24 cellular contexts compared by ENCODE assay signal in the genomic region with DNA sequence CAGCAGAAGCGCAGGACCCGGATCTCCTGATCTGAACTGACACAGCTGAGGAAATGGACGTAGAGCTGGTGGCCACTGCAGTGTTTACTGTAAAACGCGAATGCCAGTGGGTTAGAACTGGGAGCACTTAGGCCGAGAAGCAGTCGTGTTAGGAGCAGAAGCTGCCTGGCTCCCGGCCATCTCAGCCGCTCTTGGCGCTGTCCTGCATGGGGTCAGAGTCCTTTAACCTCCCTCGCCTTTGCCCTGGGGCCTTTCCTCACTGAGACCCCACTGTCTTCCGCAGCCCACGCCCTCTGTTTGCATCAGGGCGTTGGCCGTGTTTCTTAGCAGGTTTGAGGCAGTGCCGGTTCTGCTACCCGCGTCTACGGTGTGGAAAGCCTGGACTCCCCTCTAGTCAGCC.
"Had no signal": no experiment of that assay in that cellular context is flagged by ENCODE, and none has a peak within 500 bp of the region (broad histone marks: within the 10 kb centered on the region; RNA-seq: fewer than 3 reads in every experiment).

No MANE protein-coding gene starts in this region.

- H2AFZ ChIP-seq: hepatocyte had no signal

- H3K4me2 ChIP-seq: hepatocyte had no signal

- H3K9me3 ChIP-seq: gastrocnemius medialis, heart left ventricle, prostate gland, right atrium auricular region, sigmoid colon, stomach, tibial artery had no signal

- DNase-seq: effector CD8-positive, alpha-beta T cell; endodermal cell; foreskin fibroblast; gastrocnemius medialis; heart left ventricle; islet precursor cell; kidney glomerular epithelial cell; left colon; left ventricle myocardium superior; mesendoderm; naive thymus-derived CD8-positive, alpha-beta T cell; sigmoid colon; stimulated activated CD4-positive, alpha-beta T cell treated with anti-CD3 and anti-CD28 coated beads, Interleukin-2, amount 100 ng/mL, for 24 hours; stimulated activated CD4-positive, alpha-beta T cell treated with anti-CD3 and anti-CD28 coated beads, Interleukin-4, amount 100 ng/mL, for 24 hours; stimulated activated naive CD4-positive, alpha-beta T cell treated with Interleukin-2 at 50 U/mL for 16 hours; stomach; tibial artery had no signal

- H3K4me3 ChIP-seq: gastrocnemius medialis, heart left ventricle, hepatocyte, prostate gland, right atrium auricular region, sigmoid colon, stomach, tibial artery had no signal

- H3K36me3 ChIP-seq: prostate gland had no signal

- H3K27ac ChIP-seq: epithelial cell of prostate, gastrocnemius medialis, heart left ventricle, hepatocyte, prostate gland, right atrium auricular region, sigmoid colon, stomach, tibial artery had no signal

- ATAC-seq: esophagus mucosa; gastrocnemius medialis; left colon; left ventricle myocardium superior; naive thymus-derived CD8-positive, alpha-beta T cell; stimulated activated effector memory CD8-positive, alpha-beta T cell treated with anti-CD3 and anti-CD28 coated beads, Interleukin-12 subunit alpha, Interleukin-12 subunit beta, amount 100 ng/mL, for 72 hours had no signal

- H3K27me3 ChIP-seq: gastrocnemius medialis, heart left ventricle, hepatocyte, right atrium auricular region, sigmoid colon, stomach, tibial artery had no signal

- H3K4me1 ChIP-seq: gastrocnemius medialis, heart left ventricle, prostate gland, right atrium auricular region, sigmoid colon, stomach had no signal

- FAIRE-seq: colon had no signal
